In the genomic region with DNA sequence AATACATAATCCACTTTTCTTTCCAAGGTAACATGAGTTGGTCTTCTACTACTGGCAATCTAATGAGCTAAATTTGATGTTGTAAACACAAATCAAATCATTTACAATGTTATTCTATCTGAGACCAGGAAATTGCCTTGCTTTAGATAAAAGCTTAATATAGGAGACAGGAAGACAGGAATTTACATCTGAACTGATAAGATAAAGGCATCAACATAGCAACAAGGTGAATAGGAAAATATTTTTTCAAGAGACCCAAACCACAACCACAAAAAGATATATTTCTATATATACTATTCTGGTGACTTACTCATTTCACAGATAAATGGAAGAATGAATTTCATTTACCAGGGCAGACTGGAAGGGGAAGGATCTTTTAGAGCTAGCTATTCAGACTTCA, we compare ENCODE assay signal across 2 cellular contexts.
TF ChIP-seq lines count a peak whose summit lies in the region.

No MANE protein-coding gene starts in this region.

TF ChIP-seq in HEK293, 187 proteins besides CTCF, POLR2A, EP300 and RAD21 (continued from another document):
- TF ChIP-seq ZNF610 (tag by site-specific recombination; IDR thresholded peaks at IDR 0.05; ENCODE audit: borderline replicate concordance) (no peak), ZNF623 (tag by site-specific recombination; IDR thresholded peaks at IDR 0.05) (no peak), ZNF302 (tag by site-specific recombination; IDR thresholded peaks at IDR 0.05; ENCODE audit: low read depth) (no peak), ZNF266 (tag by site-specific recombination; IDR thresholded peaks at IDR 0.05; ENCODE audit: low read depth) (no peak), ZNF10 (tag by site-specific recombination; IDR thresholded peaks at IDR 0.05) (no peak)
- TF ChIP-seq, protein P1, sequence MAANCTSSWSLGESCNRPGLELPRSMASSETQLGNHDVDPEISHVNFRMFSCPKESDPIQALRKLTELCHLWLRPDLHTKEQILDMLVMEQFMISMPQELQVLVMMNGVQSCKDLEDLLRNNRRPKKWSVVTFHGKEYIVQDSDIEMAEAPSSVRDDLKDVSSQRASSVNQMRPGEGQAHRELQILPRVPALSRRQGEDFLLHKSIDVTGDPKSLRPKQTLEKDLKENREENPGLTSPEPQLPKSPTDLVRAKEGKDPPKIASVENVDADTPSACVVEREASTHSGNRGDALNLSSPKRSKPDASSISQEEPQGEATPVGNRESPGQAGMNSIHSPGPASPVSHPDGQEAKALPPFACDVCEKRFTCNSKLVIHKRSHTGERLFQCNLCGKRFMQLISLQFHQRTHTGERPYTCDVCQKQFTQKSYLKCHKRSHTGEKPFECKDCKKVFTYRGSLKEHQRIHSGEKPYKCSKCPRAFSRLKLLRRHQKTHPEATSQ (tag by site-specific recombination; IDR thresholded peaks at IDR 0.05) = no peak
- TF ChIP-seq, protein P2, sequence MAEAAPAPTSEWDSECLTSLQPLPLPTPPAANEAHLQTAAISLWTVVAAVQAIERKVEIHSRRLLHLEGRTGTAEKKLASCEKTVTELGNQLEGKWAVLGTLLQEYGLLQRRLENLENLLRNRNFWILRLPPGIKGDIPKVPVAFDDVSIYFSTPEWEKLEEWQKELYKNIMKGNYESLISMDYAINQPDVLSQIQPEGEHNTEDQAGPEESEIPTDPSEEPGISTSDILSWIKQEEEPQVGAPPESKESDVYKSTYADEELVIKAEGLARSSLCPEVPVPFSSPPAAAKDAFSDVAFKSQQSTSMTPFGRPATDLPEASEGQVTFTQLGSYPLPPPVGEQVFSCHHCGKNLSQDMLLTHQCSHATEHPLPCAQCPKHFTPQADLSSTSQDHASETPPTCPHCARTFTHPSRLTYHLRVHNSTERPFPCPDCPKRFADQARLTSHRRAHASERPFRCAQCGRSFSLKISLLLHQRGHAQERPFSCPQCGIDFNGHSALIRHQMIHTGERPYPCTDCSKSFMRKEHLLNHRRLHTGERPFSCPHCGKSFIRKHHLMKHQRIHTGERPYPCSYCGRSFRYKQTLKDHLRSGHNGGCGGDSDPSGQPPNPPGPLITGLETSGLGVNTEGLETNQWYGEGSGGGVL (tag by site-specific recombination; IDR thresholded peaks at IDR 0.05) = no peak

TF ChIP-seq in K562, 482 proteins besides CTCF, POLR2A, EP300 and RAD21 (continued from another document):
- TF ChIP-seq JUND (IDR thresholded peaks at IDR 0.05; ENCODE audit: borderline replicate concordance, low read depth, low read length) = no peak
- no peak for TF ChIP-seq JUND (tag; IDR thresholded peaks at IDR 0.05; ENCODE audit: borderline replicate concordance, low read depth, low read length)
- TF ChIP-seq, protein P3, sequence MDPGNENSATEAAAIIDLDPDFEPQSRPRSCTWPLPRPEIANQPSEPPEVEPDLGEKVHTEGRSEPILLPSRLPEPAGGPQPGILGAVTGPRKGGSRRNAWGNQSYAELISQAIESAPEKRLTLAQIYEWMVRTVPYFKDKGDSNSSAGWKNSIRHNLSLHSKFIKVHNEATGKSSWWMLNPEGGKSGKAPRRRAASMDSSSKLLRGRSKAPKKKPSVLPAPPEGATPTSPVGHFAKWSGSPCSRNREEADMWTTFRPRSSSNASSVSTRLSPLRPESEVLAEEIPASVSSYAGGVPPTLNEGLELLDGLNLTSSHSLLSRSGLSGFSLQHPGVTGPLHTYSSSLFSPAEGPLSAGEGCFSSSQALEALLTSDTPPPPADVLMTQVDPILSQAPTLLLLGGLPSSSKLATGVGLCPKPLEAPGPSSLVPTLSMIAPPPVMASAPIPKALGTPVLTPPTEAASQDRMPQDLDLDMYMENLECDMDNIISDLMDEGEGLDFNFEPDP (CRISPR knock-in tag; IDR thresholded peaks at IDR 0.05) = no peak
- TF ChIP-seq ZNF263 (CRISPR knock-in tag; IDR thresholded peaks at IDR 0.05; ENCODE audit: borderline replicate concordance) = no peak
- TF ChIP-seq TAF9B (IDR thresholded peaks at IDR 0.05; ENCODE audit: partially characterized antibody) = no peak
- no peak for TF ChIP-seq EGR1 (conservative IDR thresholded peaks at IDR 0.05)
- TF ChIP-seq HNRNPUL1 (IDR thresholded peaks at IDR 0.05; ENCODE audit: low read length) = no peak
- TF ChIP-seq LARP7 (IDR thresholded peaks at IDR 0.05) = no peak
- no peak for TF ChIP-seq GTF2E2 (tag; IDR thresholded peaks at IDR 0.05)
- TF ChIP-seq IFI16 (CRISPR knock-in tag; IDR thresholded peaks at IDR 0.05) = no peak
- TF ChIP-seq MEF2D (tag; conservative IDR thresholded peaks at IDR 0.05; ENCODE audit: low read depth) = 0 out of 2 replicates have a peak, but pooled peaks have one; percentile 47
- no peak for TF ChIP-seq POLR2AphosphoS5 (IDR thresholded peaks at IDR 0.05; ENCODE audit: control insufficient read depth, insufficient read depth, low read depth, low read length)
- TF ChIP-seq KLF10 (CRISPR knock-in tag; IDR thresholded peaks at IDR 0.05) = no peak
- TF ChIP-seq DNMT1 (IDR thresholded peaks at IDR 0.05) = no peak
- TF ChIP-seq SREBF2 (CRISPR knock-in tag; IDR thresholded peaks at IDR 0.05) = no peak
- no peak for TF ChIP-seq ZNF717 (CRISPR knock-in tag; IDR thresholded peaks at IDR 0.05)
- no peak for TF ChIP-seq ZNF23 (CRISPR knock-in tag; IDR thresholded peaks at IDR 0.05)
- TF ChIP-seq ZKSCAN1 (IDR thresholded peaks at IDR 0.05; ENCODE audit: low read depth, low read length) = no peak
- TF ChIP-seq HNRNPH1 (optimal IDR thresholded peaks at IDR 0.05; ENCODE audit: low read depth, low read length) = no peak
- TF ChIP-seq WHSC1 (IDR thresholded peaks at IDR 0.05; ENCODE audit: low read length) = no peak
- TF ChIP-seq MEIS2 (IDR thresholded peaks at IDR 0.05; ENCODE audit: partially characterized antibody) = peak; percentile 43
- no peak for TF ChIP-seq BRCA1 (IDR thresholded peaks at IDR 0.05)
- TF ChIP-seq BRCA1 (CRISPR knock-in tag; IDR thresholded peaks at IDR 0.05) = no peak
- no peak for TF ChIP-seq KLF13 (tag; IDR thresholded peaks at IDR 0.05; ENCODE audit: borderline replicate concordance, low read depth)
- no peak for TF ChIP-seq SIRT6 (IDR thresholded peaks at IDR 0.05; ENCODE audit: low read depth, low read length)
- no peak for TF ChIP-seq HDAC3 (IDR thresholded peaks at IDR 0.05; ENCODE audit: borderline replicate concordance, partially characterized antibody)
- TF ChIP-seq FOXJ2 (tag; IDR thresholded peaks at IDR 0.05) = peak; percentile 75
- TF ChIP-seq MCM5 (IDR thresholded peaks at IDR 0.05; ENCODE audit: low read depth) = no peak
- 0 out of 2 replicates have a peak, but pooled peaks have one; percentile 9 for TF ChIP-seq TAL1 (IDR thresholded peaks at IDR 0.05)
- TF ChIP-seq HNRNPK (IDR thresholded peaks at IDR 0.05; ENCODE audit: low read depth, low read length, poor library complexity, severe bottlenecking) = no peak
- TF ChIP-seq, protein P4, sequence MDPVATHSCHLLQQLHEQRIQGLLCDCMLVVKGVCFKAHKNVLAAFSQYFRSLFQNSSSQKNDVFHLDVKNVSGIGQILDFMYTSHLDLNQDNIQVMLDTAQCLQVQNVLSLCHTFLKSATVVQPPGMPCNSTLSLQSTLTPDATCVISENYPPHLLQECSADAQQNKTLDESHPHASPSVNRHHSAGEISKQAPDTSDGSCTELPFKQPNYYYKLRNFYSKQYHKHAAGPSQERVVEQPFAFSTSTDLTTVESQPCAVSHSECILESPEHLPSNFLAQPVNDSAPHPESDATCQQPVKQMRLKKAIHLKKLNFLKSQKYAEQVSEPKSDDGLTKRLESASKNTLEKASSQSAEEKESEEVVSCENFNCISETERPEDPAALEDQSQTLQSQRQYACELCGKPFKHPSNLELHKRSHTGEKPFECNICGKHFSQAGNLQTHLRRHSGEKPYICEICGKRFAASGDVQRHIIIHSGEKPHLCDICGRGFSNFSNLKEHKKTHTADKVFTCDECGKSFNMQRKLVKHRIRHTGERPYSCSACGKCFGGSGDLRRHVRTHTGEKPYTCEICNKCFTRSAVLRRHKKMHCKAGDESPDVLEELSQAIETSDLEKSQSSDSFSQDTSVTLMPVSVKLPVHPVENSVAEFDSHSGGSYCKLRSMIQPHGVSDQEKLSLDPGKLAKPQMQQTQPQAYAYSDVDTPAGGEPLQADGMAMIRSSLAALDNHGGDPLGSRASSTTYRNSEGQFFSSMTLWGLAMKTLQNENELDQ (CRISPR knock-in tag; IDR thresholded peaks at IDR 0.05; ENCODE audit: borderline replicate concordance) = no peak
- peak; percentile 14; the same call in 1 of the 2 replicates for TF ChIP-seq CBFA2T3 (IDR thresholded peaks at IDR 0.05)
- no peak for TF ChIP-seq ZNF282 (CRISPR knock-in tag; IDR thresholded peaks at IDR 0.05)
- TF ChIP-seq TEAD4 (IDR thresholded peaks at IDR 0.05; ENCODE audit: low read length) = peak; percentile 63; the same call in 1 of the 2 replicates
- no peak for TF ChIP-seq TEAD4 (CRISPR knock-in tag; IDR thresholded peaks at IDR 0.05; ENCODE audit: borderline replicate concordance)
- no peak for TF ChIP-seq ATF1 (CRISPR knock-in tag; IDR thresholded peaks at IDR 0.05)
- no peak for TF ChIP-seq ATF1 (tag; IDR thresholded peaks at IDR 0.05)
- no peak for TF ChIP-seq CBFA2T2 (conservative IDR thresholded peaks at IDR 0.05)
- TF ChIP-seq PHTF2 (CRISPR knock-in tag; IDR thresholded peaks at IDR 0.05) = no peak
- TF ChIP-seq KLF6 (CRISPR knock-in tag; IDR thresholded peaks at IDR 0.05; ENCODE audit: borderline replicate concordance) = no peak
- TF ChIP-seq PML (IDR thresholded peaks at IDR 0.05; ENCODE audit: low read length) = no peak
